In the genomic region with DNA sequence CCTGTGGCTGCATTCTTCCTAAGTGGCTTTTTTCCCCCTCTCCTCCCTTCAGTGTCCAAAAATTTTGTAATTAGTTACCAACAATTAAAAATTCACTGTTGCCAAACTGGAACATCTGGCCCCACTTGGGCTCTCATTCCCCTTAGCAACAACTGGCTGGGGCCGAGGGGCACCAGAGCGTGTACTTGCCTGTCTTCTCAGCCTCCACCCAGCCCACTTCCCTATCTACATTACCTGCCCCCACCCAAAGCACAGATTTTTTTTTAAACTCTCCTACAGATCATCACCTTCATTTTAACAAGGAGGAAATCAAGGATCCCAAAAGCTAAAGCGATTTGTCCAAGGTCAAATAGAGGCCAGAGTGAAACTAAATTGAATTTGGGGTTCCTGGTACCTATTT, we compare ENCODE assay signal across 12 cellular contexts.
DNase-seq lines count a peak whose midpoint lies in the region; ATAC-seq, FAIRE-seq and TF ChIP-seq lines count a peak whose summit lies in the region.
"Had no signal": no experiment of that assay in that cellular context is flagged by ENCODE, and none has a peak within 500 bp of the region (broad histone marks: within the 10 kb centered on the region; RNA-seq: fewer than 3 reads in every experiment).

No MANE protein-coding gene starts in this region.

- in situ Hi-C loops in ACHN (cut with HindIII; ENCODE audit: low pct_ligation_motif_present, low pct_unique_long_range_greater_than_20kb, low sequenced_read_pairs), result no loop called here

- ATAC-seq in GM21737 (IDR thresholded peaks at IDR 0.05; ENCODE audit: unreplicated experiment), result peak; percentile 39
- peak; percentile 45 for ATAC-seq in HG03460 (IDR thresholded peaks at IDR 0.05; ENCODE audit: unreplicated experiment)
- peak; percentile 86 to 87 for ATAC-seq in naive B cell (ENCODE audit: low read depth in 2 of 2)

- H3K9me3 Mint-ChIP-seq in naive B cell, result peaks cover 0 to 7% (median 0%) of the 10 kb centered on the region in 7 donors

- no peaks in the 10 kb centered on the region for H3K27me3 Mint-ChIP-seq in naive B cell

- peaks cover 90 to 100% (median 95%) of the 10 kb centered on the region in 3 donors for H3K4me1 Mint-ChIP-seq in naive B cell

- H3K4me3 Mint-ChIP-seq in naive B cell, result peak overlapping the region; percentile 60 to 93 (median 84)

- DNase-seq in DMS79 treated with DMSO at 0.1 percent for 48 hours (lab: John Stamatoyannopoulos, UW) (peak; percentile 7), DMS79 (lab: John Stamatoyannopoulos, UW) (no peak), naive B cell (peak; percentile 77), H54 (ENCODE audit: insufficient read length, low spot score) (no peak), ACHN (no peak)
- no peak for DNase-seq in stimulated activated naive CD4-positive, alpha-beta T cell treated with Interleukin-2 at 50 U/mL for 16 hours (lab: John Stamatoyannopoulos, UW)
- DNase-seq: 8988T, DND-41, NCI-H1092 treated with DMSO at 0.1 percent for 48 hours, T1000 had no signal

- FAIRE-seq in H54 (lab: Jason Lieb, UNC), result no peak

- peaks cover 22 to 24% of the 10 kb centered on the region in 2 donors for H3K36me3 Mint-ChIP-seq in naive B cell

- peak overlapping the region; percentile 95 to 99 (median 97) for H3K27ac Mint-ChIP-seq in naive B cell

- no peak for TF ChIP-seq POLR2A in H54 (IDR thresholded peaks at IDR 0.05; ENCODE audit: low read depth, low read length)

Comparison
In these comparisons a context has a peak if more than half of its experiments do, and no peak if none do; other contexts are left out.
1. DNase-seq: peak in DMS79 treated with DMSO at 0.1 percent for 48 hours (single experiment) and naive B cell (single experiment); none in DMS79 (single experiment), H54 (single experiment), stimulated activated naive CD4-positive, alpha-beta T cell treated with Interleukin-2 at 50 U/mL for 16 hours (single experiment) and ACHN (single experiment).
2. Peak in every context shown above with its lines, with median percentiles within 50 percentile points of each other: ATAC-seq.